8 cellular contexts compared by ENCODE assay signal in genomic region chr12:56333679-56334489, GRCh38. TPM values are rescaled to one million over a fixed set of nuclear protein-coding genes. Genes with fewer than 3 reads are reported as not detected.
DNase-seq lines count a peak whose midpoint lies in the region; ATAC-seq lines count a peak whose summit lies in the region.

TSS of gene PAN2 (minus strand) at chr12:56334000. CDS start at chr12:56333094, 906 bp downstream.

- ATAC-seq in GM19468 (IDR thresholded peaks at IDR 0.05; ENCODE audit: extremely low read depth, unreplicated experiment): peak; percentile 92

- peak; percentile 93 for DNase-seq in COLO668 (lab: John Stamatoyannopoulos, UW; ENCODE audit: unreplicated experiment)
- DNase-seq in HS-5 (ENCODE audit: low read depth): peak; percentile 94
- peak; percentile 65 for DNase-seq in NK-92 (lab: John Stamatoyannopoulos, UW; ENCODE audit: unreplicated experiment)
- DNase-seq in activated CD8-positive, alpha-beta memory T cell treated with anti-CD3 and anti-CD28 coated beads for 1 hour (ENCODE audit: extremely low read depth in 1 of 2, low read depth in 1 of 2): peak; percentile 85 to 86
- peak; percentile 85 for DNase-seq in effector CD8-positive, alpha-beta T cell (lab: John Stamatoyannopoulos, UW)
- DNase-seq in lung microvascular endothelial cell (ENCODE audit: low read depth in 2 of 2): peak; percentile 97 to 98
- peak; percentile 83 to 91 (median 85) for DNase-seq in stimulated activated CD4-positive, alpha-beta T cell treated with anti-CD3 and anti-CD28 coated beads, TNF-alpha, amount 100 ng/mL, for 48 hours (ENCODE audit: low read depth in 3 of 3)

RNA-seq across cellular contexts. Expression of gene PAN2, which starts in this region (rescaled TPM):
- total RNA-seq in lung microvascular endothelial cell: 5.7 and 10.9 TPM in 2 replicates

Comparison
In these comparisons a context has a peak if more than half of its experiments do, and no peak if none do; other contexts are left out.
1. Peak in every context shown above with its lines: DNase-seq and ATAC-seq.